1 cellular context compared by ENCODE assay signal in genomic region chr1:17591814-17592430, GRCh38.
TF ChIP-seq lines count a peak whose summit lies in the region.

No MANE protein-coding gene starts in this region.

TF ChIP-seq in HepG2, 621 proteins besides CTCF, POLR2A, EP300 and RAD21 (continued from another document and continues in another):
- TF ChIP-seq TCF7 (IDR thresholded peaks at IDR 0.05; ENCODE audit: low read depth) (peak; percentile 33; the same call in 1 of the 2 replicates), PAWR (CRISPR knock-in tag; IDR thresholded peaks at IDR 0.05; ENCODE audit: borderline replicate concordance) (no peak), ZBTB26 (CRISPR knock-in tag; IDR thresholded peaks at IDR 0.05; ENCODE audit: borderline replicate concordance) (peak; percentile 85; the same call in 1 of the 2 replicates), PBX3 (CRISPR knock-in tag; IDR thresholded peaks at IDR 0.05; ENCODE audit: borderline replicate concordance) (0 out of 2 replicates have a peak, but pooled peaks have one; percentile 70), TEF (CRISPR knock-in tag; IDR thresholded peaks at IDR 0.05) (peak; percentile 63; the same call in 1 of the 2 replicates), RXRB (CRISPR knock-in tag; IDR thresholded peaks at IDR 0.05; ENCODE audit: borderline replicate concordance) (peak; percentile 99), ZNF282 (IDR thresholded peaks at IDR 0.05; ENCODE audit: partially characterized antibody) (no peak), SMARCC2 (IDR thresholded peaks at IDR 0.05) (no peak), TBX2 (CRISPR knock-in tag; IDR thresholded peaks at IDR 0.05; ENCODE audit: borderline replicate concordance) (peak; percentile 98), HMG20B (CRISPR knock-in tag; conservative IDR thresholded peaks at IDR 0.05) (peak; percentile 35; the same call in 1 of the 2 replicates), ZNF562 (CRISPR knock-in tag; IDR thresholded peaks at IDR 0.05; ENCODE audit: borderline replicate concordance) (no peak), FUBP1 (CRISPR knock-in tag; IDR thresholded peaks at IDR 0.05; ENCODE audit: borderline replicate concordance) (0 out of 2 replicates have a peak, but pooled peaks have one; percentile 45), ZNF136 (CRISPR knock-in tag; IDR thresholded peaks at IDR 0.05; ENCODE audit: low read depth) (peak; percentile 91; the same call in 1 of the 2 replicates), CCDC6 (CRISPR knock-in tag; IDR thresholded peaks at IDR 0.05) (peak; percentile 96; the same call in 1 of the 2 replicates), YY1 (IDR thresholded peaks at IDR 0.05; ENCODE audit: insufficient read depth, insufficient replicate concordance, low read depth, low read length) (peak; percentile 39), SMAD3 (CRISPR knock-in tag; IDR thresholded peaks at IDR 0.05) (peak; percentile 89), ZGPAT (CRISPR knock-in tag; IDR thresholded peaks at IDR 0.05) (peak; percentile 92), ZNF33B (CRISPR knock-in tag; IDR thresholded peaks at IDR 0.05) (peak; percentile 93; the same call in 1 of the 2 replicates), ZC3H13 (CRISPR knock-in tag; IDR thresholded peaks at IDR 0.05) (0 out of 2 replicates have a peak, but pooled peaks have one; percentile 38), ZNF552 (CRISPR knock-in tag; IDR thresholded peaks at IDR 0.05; ENCODE audit: borderline replicate concordance) (peak; percentile 75), IKZF1 (IDR thresholded peaks at IDR 0.05) (no peak), ZBTB20 (CRISPR knock-in tag; IDR thresholded peaks at IDR 0.05; ENCODE audit: borderline replicate concordance, low read depth) (peak; percentile 76; the same call in 1 of the 2 replicates), ZNF549 (CRISPR knock-in tag; IDR thresholded peaks at IDR 0.05) (no peak), ARNT (IDR thresholded peaks at IDR 0.05) (no peak), MXD3 (CRISPR knock-in tag; IDR thresholded peaks at IDR 0.05) (peak; percentile 90), NFYC (CRISPR knock-in tag; IDR thresholded peaks at IDR 0.05) (no peak), ZNF317 (CRISPR knock-in tag; IDR thresholded peaks at IDR 0.05) (peak; percentile 90), HNF4A (CRISPR knock-in tag; IDR thresholded peaks at IDR 0.05) (peak; percentile 99), ZBTB7A (CRISPR knock-in tag; IDR thresholded peaks at IDR 0.05) (peak; percentile 78; the same call in 1 of the 2 replicates), AGO2 (optimal IDR thresholded peaks at IDR 0.05; ENCODE audit: low read depth, low read length) (no peak), KAT8 (CRISPR knock-in tag; IDR thresholded peaks at IDR 0.05) (peak; percentile 81), BORCS8-MEF2B (CRISPR knock-in tag; IDR thresholded peaks at IDR 0.05) (peak; percentile 95), JDP2 (CRISPR knock-in tag; IDR thresholded peaks at IDR 0.05; ENCODE audit: borderline replicate concordance) (no peak), JUNB (CRISPR knock-in tag; IDR thresholded peaks at IDR 0.05; ENCODE audit: borderline replicate concordance) (peak; percentile 63; the same call in 1 of the 2 replicates), JUN (CRISPR knock-in tag; IDR thresholded peaks at IDR 0.05) (peak; percentile 64; the same call in 1 of the 2 replicates), ZNF660 (CRISPR knock-in tag; IDR thresholded peaks at IDR 0.05; ENCODE audit: borderline replicate concordance, low read depth) (no peak), RBM39 (IDR thresholded peaks at IDR 0.05; ENCODE audit: low read depth, low read length, poor library complexity, severe bottlenecking) (no peak), ARNT2 (CRISPR knock-in tag; IDR thresholded peaks at IDR 0.05; ENCODE audit: low read depth) (peak; percentile 81; the same call in 1 of the 2 replicates), ZFP36 (IDR thresholded peaks at IDR 0.05; ENCODE audit: borderline replicate concordance, low read depth, low read length, partially characterized antibody) (no peak), MTF1 (CRISPR knock-in tag; IDR thresholded peaks at IDR 0.05) (peak; percentile 58; the same call in 1 of the 2 replicates), EEA1 (CRISPR knock-in tag; IDR thresholded peaks at IDR 0.05; ENCODE audit: borderline replicate concordance) (no peak), HOXD1 (CRISPR knock-in tag; IDR thresholded peaks at IDR 0.05) (peak; percentile 87), TAF15 (IDR thresholded peaks at IDR 0.05; ENCODE audit: low read depth, low read length, poor library complexity, severe bottlenecking) (no peak), ZNF24 (IDR thresholded peaks at IDR 0.05) (no peak), ZNF510 (CRISPR knock-in tag; IDR thresholded peaks at IDR 0.05; ENCODE audit: low read depth) (no peak; the same call in 1 of the 2 replicates), MAX (IDR thresholded peaks at IDR 0.05) (peak; percentile 99), TSC22D2 (CRISPR knock-in tag; IDR thresholded peaks at IDR 0.05; ENCODE audit: borderline replicate concordance) (peak; percentile 45; the same call in 1 of the 2 replicates), AFF4 (CRISPR knock-in tag; IDR thresholded peaks at IDR 0.05) (no peak), ZNF687 (CRISPR knock-in tag; IDR thresholded peaks at IDR 0.05) (peak; percentile 100), SIX4 (CRISPR knock-in tag; IDR thresholded peaks at IDR 0.05) (peak; percentile 81; the same call in 1 of the 2 replicates), MBNL3 (CRISPR knock-in tag; conservative IDR thresholded peaks at IDR 0.05) (no peak), ZNF430 (CRISPR knock-in tag; IDR thresholded peaks at IDR 0.05) (peak; percentile 99), RFX1 (IDR thresholded peaks at IDR 0.05) (no peak), ZNF674 (CRISPR knock-in tag; IDR thresholded peaks at IDR 0.05; ENCODE audit: low read depth) (no peak), SP140L (CRISPR knock-in tag; IDR thresholded peaks at IDR 0.05; ENCODE audit: borderline replicate concordance) (peak; percentile 56; the same call in 1 of the 2 replicates)
